ENCODE assay signal across 8 cellular contexts in genomic region chr19:45927565-45928261, GRCh38. TPM values are rescaled to one million over a fixed set of nuclear protein-coding genes. Genes with fewer than 3 reads are reported as not detected.
DNase-seq lines count a peak whose midpoint lies in the region; ATAC-seq lines count a peak whose summit lies in the region.

No MANE protein-coding gene starts in this region.

- ATAC-seq in HG03175 (IDR thresholded peaks at IDR 0.05; ENCODE audit: unreplicated experiment) (peak; percentile 57), left colon (peak; percentile 99), GM21825 (IDR thresholded peaks at IDR 0.05; ENCODE audit: unreplicated experiment) (no peak)

- DNase-seq in GM04504 (ENCODE audit: low read depth) = peak; percentile 48
- peak; percentile 90 for DNase-seq in NCI-H446 treated with DMSO at 0.1 percent for 48 hours (lab: John Stamatoyannopoulos, UW)
- peak; percentile 72 for DNase-seq in activated CD4-positive, CD25-positive, alpha-beta regulatory T cell treated with anti-CD3 and anti-CD28 coated beads, Interleukin-2, amount 50 U/mL, for 16 hours (ENCODE audit: low read depth, low spot score)
- DNase-seq in cerebellum (ENCODE audit: low spot score) = peak; percentile 98
- peak; percentile 91 to 94 for DNase-seq in left colon
- DNase-seq in stimulated activated CD4-positive, alpha-beta T cell treated with anti-CD3 and anti-CD28 coated beads, Interleukin-4, amount 100 ng/mL, for 1 hour = peak; percentile 84

- intact Hi-C loops in left colon (cut with DNase I, micrococcal nuclease) = no loop called here

RNA-seq across cellular contexts. Expression of gene NANOS2, which starts 13.1 kb away (rescaled TPM):
- total RNA-seq in cerebellum (not detected), left colon (not detected)

RNA-seq across cellular contexts. Expression of gene MYPOP, which starts 25.3 kb away (rescaled TPM):
- total RNA-seq in cerebellum = 1.5 TPM
- 10 to 100 TPM; 10.4 to 11.9 TPM for total RNA-seq in left colon

RNA-seq across cellular contexts. Expression of gene IRF2BP1, which starts 41.8 kb away (rescaled TPM):
- total RNA-seq in cerebellum (18.1 TPM), left colon (10 to 100 TPM; 22.8 to 25.0 TPM)

RNA-seq across cellular contexts. Expression of gene NOVA2, which starts 46.0 kb away (rescaled TPM):
- total RNA-seq in cerebellum = 17.5 TPM
- 1 to 10 TPM in 1 of 2 donors, under 1 TPM in 1; 0.79 to 1.2 TPM for total RNA-seq in left colon

Comparison
In these comparisons a context has a peak if more than half of its experiments do, and no peak if none do; other contexts are left out.
1. DNase-seq: peak in every context shown above with its lines; median percentile 98 in cerebellum; 92 in left colon; 90 in NCI-H446 treated with DMSO at 0.1 percent for 48 hours; 84 in stimulated activated CD4-positive, alpha-beta T cell treated with anti-CD3 and anti-CD28 coated beads, Interleukin-4, amount 100 ng/mL, for 1 hour; 72 in activated CD4-positive, CD25-positive, alpha-beta regulatory T cell treated with anti-CD3 and anti-CD28 coated beads, Interleukin-2, amount 50 U/mL, for 16 hours; 48 in GM04504.